In genomic region chr11:76198691-76199090, GRCh38 we compare ENCODE assay signal across 1 cellular context. TPM values are rescaled to one million over a fixed set of nuclear protein-coding genes. Genes with fewer than 3 reads are reported as not detected.
"Had no signal": no experiment of that assay in that cellular context is flagged by ENCODE, and none has a peak within 500 bp of the region (broad histone marks: within the 10 kb centered on the region; RNA-seq: fewer than 3 reads in every experiment).

No MANE protein-coding gene starts in this region.

RNA-seq across cellular contexts. Expression of gene WNT11, which starts 7.6 kb away (rescaled TPM):
- total RNA-seq: pulmonary artery endothelial cell had no signal
